In genomic region chr12:131853832-131854797, GRCh38 we compare ENCODE assay signal across 18 cellular contexts. TPM values are rescaled to one million over a fixed set of nuclear protein-coding genes. Genes with fewer than 3 reads are reported as not detected.
"Had no signal": no experiment of that assay in that cellular context is flagged by ENCODE, and none has a peak within 500 bp of the region (broad histone marks: within the 10 kb centered on the region; RNA-seq: fewer than 3 reads in every experiment).

No MANE protein-coding gene starts in this region.

- FAIRE-seq: TTC549 had no signal

- H3K36me3 ChIP-seq: gastroesophageal sphincter, heart right ventricle, tibial artery, vagina had no signal

- DNase-seq: activated CD4-positive, alpha-beta T cell treated with anti-CD3 and anti-CD28 coated beads, Interleukin-2, amount 10 ng/mL, durations not matched to agents 24 days and 14 days; activated CD4-positive, CD25-positive, alpha-beta regulatory T cell; activated CD8-positive, alpha-beta memory T cell treated with anti-CD3 and anti-CD28 coated beads, Interleukin-2, amount 50 U/mL, for 4 hours; activated CD8-positive, alpha-beta T cell treated with anti-CD3 and anti-CD28 coated beads, Interleukin-2, amount 10 ng/mL, durations not matched to agents 7 days and 5 days; cerebellar nuclear complex; effector memory CD8-positive, alpha-beta T cell; erythroblast; heart right ventricle; mammary epithelial cell; mucosa of descending colon; naive thymus-derived CD4-positive, alpha-beta T cell; tibial artery had no signal

- H3K4me1 ChIP-seq: gastroesophageal sphincter, tibial artery had no signal

- H3K4me3 ChIP-seq: gastroesophageal sphincter, heart right ventricle, mucosa of descending colon, tibial artery, vagina had no signal

- H3K27ac ChIP-seq: gastroesophageal sphincter, heart right ventricle, tibial artery, vagina had no signal

- H3K9me3 ChIP-seq: gastroesophageal sphincter, heart right ventricle, mucosa of descending colon, tibial artery, vagina had no signal

- H3K27me3 ChIP-seq: vagina had no signal

- ATAC-seq: activated CD8-positive, alpha-beta T cell treated with anti-CD3 and anti-CD28 coated beads, Interleukin-2, amount 10 ng/mL, durations not matched to agents 7 days and 5 days; effector memory CD8-positive, alpha-beta T cell; gastroesophageal sphincter; heart right ventricle; left lobe of liver; mucosa of descending colon; naive thymus-derived CD4-positive, alpha-beta T cell; stimulated activated memory B cell treated with anti-CD40 and anti-IgM and Interleukin-4, amounts not matched to agents 10 μg/mL and 1 μg/mL and 100 μg/mL, for 72 hours had no signal

RNA-seq across cellular contexts. Expression of gene MMP17, which starts 25.9 kb away (rescaled TPM):
- total RNA-seq: activated CD8-positive, alpha-beta T cell treated with anti-CD3 and anti-CD28 coated beads, Interleukin-2, amount 10 ng/mL, durations not matched to agents 7 days and 5 days; T-helper 2 cell treated with Interferon-gamma antibody and Interleukin-4, amounts not matched to agents 100 ng/mL and 5 ng/mL, for 36 hours had no signal
- polyA plus RNA-seq: naive thymus-derived CD4-positive, alpha-beta T cell had no signal
